ENCODE assay signal across 9 cellular contexts in the genomic region with DNA sequence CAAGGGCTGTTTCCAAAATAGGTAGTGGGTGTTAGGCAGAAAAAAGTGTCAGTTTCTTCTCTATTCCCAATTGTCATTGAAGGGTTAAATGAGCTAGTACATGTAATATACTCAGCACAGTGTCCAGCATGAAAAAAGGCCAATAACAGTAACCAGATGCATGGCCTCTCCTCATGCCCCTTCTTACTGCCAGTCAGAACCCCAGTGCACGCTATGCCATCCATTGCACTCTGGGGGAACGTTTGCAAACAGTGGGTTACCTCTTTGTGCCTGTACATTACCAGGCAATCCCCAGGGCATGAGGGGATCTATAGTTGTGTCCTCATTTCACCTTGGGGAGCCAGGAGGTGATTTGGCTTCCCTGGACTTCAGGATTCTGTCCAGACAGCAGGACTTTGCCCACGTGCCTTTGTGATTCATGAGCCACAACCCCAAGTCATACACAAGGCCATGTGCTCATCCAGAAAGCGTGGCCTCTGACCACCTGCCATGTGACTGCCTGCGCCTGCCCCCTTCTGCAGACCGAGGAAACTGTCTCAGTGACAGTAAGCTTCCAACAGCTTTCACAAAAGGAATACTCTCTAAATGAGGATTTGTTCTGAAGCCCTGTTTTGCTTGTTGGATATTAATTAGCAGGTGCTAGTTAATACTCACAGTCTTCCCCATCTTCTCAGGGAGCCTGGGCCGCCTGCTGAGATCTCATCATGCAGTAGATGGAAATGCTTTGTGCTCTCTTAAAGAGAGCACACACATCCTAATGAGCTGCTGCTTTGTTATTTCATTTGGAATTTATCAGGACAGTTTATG. TPM values are rescaled to one million over a fixed set of nuclear protein-coding genes. Genes with fewer than 3 reads are reported as not detected.
A peak's percentile ranks its signal among the peaks of the same experiment; 100 is the strongest.
DNase-seq lines count a peak whose midpoint lies in the region; ATAC-seq lines count a peak whose summit lies in the region.
"Had no signal": no experiment of that assay in that cellular context is flagged by ENCODE, and none has a peak within 500 bp of the region (broad histone marks: within the 10 kb centered on the region; RNA-seq: fewer than 3 reads in every experiment).

No MANE protein-coding gene starts in this region.

- H3K4me3 Mint-ChIP-seq in stimulated activated memory B cell treated with anti-CD40 and anti-IgM and Interleukin-4, amounts not matched to agents 10 μg/mL and 1 μg/mL and 100 μg/mL, for 72 hours: no peak overlapping the region

- no peaks in the 10 kb centered on the region for H3K27me3 Mint-ChIP-seq in stimulated activated memory B cell treated with anti-CD40 and anti-IgM and Interleukin-4, amounts not matched to agents 10 μg/mL and 1 μg/mL and 100 μg/mL, for 72 hours

- peak; percentile 94 for DNase-seq in HT1080 (ENCODE audit: low read depth)
- DNase-seq in amniotic stem cell (lab: John Stamatoyannopoulos, UW): peak; percentile 2
- no peak for DNase-seq in NCI-H748 treated with DMSO at 0.1 percent for 48 hours (lab: John Stamatoyannopoulos, UW)
- no peak for DNase-seq in NCI-H1048 (lab: John Stamatoyannopoulos, UW)

- no peaks in the 10 kb centered on the region for H3K9me3 ChIP-seq in iPS-18c (ENCODE audit: control insufficient read depth, insufficient read depth, low read length)

- peak overlapping the region; percentile 24; the same call in 1 of the 2 replicates for H3K4me3 ChIP-seq in iPS-18c (ENCODE audit: insufficient read depth, low read depth, low read length)

- ATAC-seq in stimulated activated memory B cell treated with anti-CD40 and anti-IgM and Interleukin-4, amounts not matched to agents 10 μg/mL and 1 μg/mL and 100 μg/mL, for 72 hours: no peak
- ATAC-seq in GM19452 (IDR thresholded peaks at IDR 0.05; ENCODE audit: unreplicated experiment) (no peak), HG03439 (IDR thresholded peaks at IDR 0.05; ENCODE audit: unreplicated experiment) (no peak)

- no peaks in the 10 kb centered on the region for H3K9me3 Mint-ChIP-seq in stimulated activated memory B cell treated with anti-CD40 and anti-IgM and Interleukin-4, amounts not matched to agents 10 μg/mL and 1 μg/mL and 100 μg/mL, for 72 hours

- H3K36me3 Mint-ChIP-seq in stimulated activated memory B cell treated with anti-CD40 and anti-IgM and Interleukin-4, amounts not matched to agents 10 μg/mL and 1 μg/mL and 100 μg/mL, for 72 hours: no peaks in the 10 kb centered on the region

- peaks cover 38% of the 10 kb centered on the region for H3K4me1 Mint-ChIP-seq in stimulated activated memory B cell treated with anti-CD40 and anti-IgM and Interleukin-4, amounts not matched to agents 10 μg/mL and 1 μg/mL and 100 μg/mL, for 72 hours

- peak overlapping the region; percentile 65 for H3K27ac Mint-ChIP-seq in stimulated activated memory B cell treated with anti-CD40 and anti-IgM and Interleukin-4, amounts not matched to agents 10 μg/mL and 1 μg/mL and 100 μg/mL, for 72 hours

RNA-seq across cellular contexts. Expression of gene ANGPTL2, which starts 36.8 kb away (rescaled TPM):
- total RNA-seq in HT1080 (2014; rRNA removed; shearing (Covaris generic)): 5.0 and 5.2 TPM in 2 replicates
- polyA plus RNA-seq in HT1080 (2015; cell fraction: cytosol; rRNA removed): 0.16 and 0.37 TPM in 2 replicates
- 0.36 and 0.94 TPM in 2 replicates for polyA plus RNA-seq in HT1080 (2015; cell fraction: nucleus; rRNA removed)
- total RNA-seq: T-helper 1 cell treated with Interleukin-12 subunit alpha and Interleukin-12 subunit beta and Interleukin-4 antibody, amounts not matched to agents 30 ng/mL and 1 ng/mL, for 36 hours had no signal

Comparison
In these comparisons a context has a peak if more than half of its experiments do, and no peak if none do; other contexts are left out.
1. DNase-seq: peak in HT1080 (single experiment) and amniotic stem cell (single experiment); none in NCI-H748 treated with DMSO at 0.1 percent for 48 hours (single experiment) and NCI-H1048 (single experiment).